27 cellular contexts compared by ENCODE assay signal in genomic region chr10:84739641-84740040, GRCh38.
"Had no signal": no experiment of that assay in that cellular context is flagged by ENCODE, and none has a peak within 500 bp of the region (broad histone marks: within the 10 kb centered on the region; RNA-seq: fewer than 3 reads in every experiment).

No MANE protein-coding gene starts in this region.

- H3K27me3 ChIP-seq: adrenal gland, colonic mucosa, dorsolateral prefrontal cortex, esophagus squamous epithelium, heart right ventricle, neutrophil, pancreas, upper lobe of left lung had no signal

- H3K36me3 ChIP-seq: adrenal gland, colonic mucosa, esophagus squamous epithelium, heart right ventricle, lower lobe of right lung, neutrophil, pancreas, thoracic aorta, upper lobe of left lung had no signal

- H3K36me3 Mint-ChIP-seq: activated naive CD8-positive, alpha-beta T cell; naive thymus-derived CD8-positive, alpha-beta T cell had no signal

- H3K27ac Mint-ChIP-seq: activated B cell treated with CpG ODN at 0.5 μM for 24 hours; activated CD4-positive, alpha-beta T cell treated with anti-CD3 and anti-CD28 coated beads for 36 hours; activated naive CD8-positive, alpha-beta T cell; activated T-helper 2 cell treated with anti-CD3 and anti-CD28 coated beads, Interferon-gamma antibody, Interleukin-2, Interleukin-4, amounts not matched to agents 10 μg/mL and 5 μg/mL and 100 μg/mL, durations not matched to agents 14 hours and 24 hours and 36 hours; effector memory CD8-positive, alpha-beta T cell; naive thymus-derived CD8-positive, alpha-beta T cell had no signal

- H3K4me3 ChIP-seq: adrenal gland, colonic mucosa, dorsolateral prefrontal cortex, esophagus squamous epithelium, heart right ventricle, lower lobe of right lung, pancreas, thoracic aorta, upper lobe of left lung had no signal

- DNase-seq: activated B cell treated with CpG ODN at 0.5 μM for 24 hours; activated CD4-positive, alpha-beta T cell treated with anti-CD3 and anti-CD28 coated beads for 36 hours; activated CD4-positive, alpha-beta T cell treated with anti-CD3 and anti-CD28 coated beads, Interleukin-2, amount 50 U/mL, for 48 hours; activated CD8-positive, alpha-beta memory T cell treated with anti-CD3 and anti-CD28 coated beads, Interleukin-2, amount 50 U/mL, for 48 hours; activated naive CD4-positive, alpha-beta T cell; activated T-cell treated with anti-CD3 and anti-CD28 coated beads, Interleukin-2, amount 50 U/mL, for 4 hours; adrenal gland; colonic mucosa; dorsolateral prefrontal cortex; effector memory CD8-positive, alpha-beta T cell; esophagus squamous epithelium; heart right ventricle; kidney; lower lobe of right lung; naive thymus-derived CD8-positive, alpha-beta T cell; pancreas; stimulated activated CD4-positive, alpha-beta T cell treated with anti-CD3 and anti-CD28 coated beads, Interleukin-4, amount 100 ng/mL, for 24 hours; stimulated activated naive CD4-positive, alpha-beta T cell treated with Interleukin-2 at 50 U/mL for 16 hours; T-helper 1 cell; upper lobe of left lung had no signal

- H3K9me3 ChIP-seq: adrenal gland, colonic mucosa, esophagus squamous epithelium, lower lobe of right lung, neutrophil, pancreas, thoracic aorta, upper lobe of left lung had no signal

- H3K4me1 Mint-ChIP-seq: activated B cell treated with CpG ODN at 0.5 μM for 24 hours; activated CD4-positive, alpha-beta T cell treated with anti-CD3 and anti-CD28 coated beads for 36 hours; central memory CD8-positive, alpha-beta T cell; naive thymus-derived CD8-positive, alpha-beta T cell had no signal

- ATAC-seq: activated CD4-positive, alpha-beta T cell treated with anti-CD3 and anti-CD28 coated beads for 36 hours; activated T-cell treated with anti-CD3 and anti-CD28 coated beads, Interleukin-2, amount 50 U/mL, for 4 hours; effector memory CD8-positive, alpha-beta T cell; heart right ventricle; left lobe of liver; lower lobe of right lung; naive thymus-derived CD8-positive, alpha-beta T cell; pancreas; right cardiac atrium had no signal

- H3K4me3 Mint-ChIP-seq: activated B cell treated with CpG ODN at 0.5 μM for 24 hours; activated CD4-positive, alpha-beta T cell treated with anti-CD3 and anti-CD28 coated beads for 36 hours; activated naive CD8-positive, alpha-beta T cell; activated T-cell treated with anti-CD3 and anti-CD28 coated beads, Interleukin-2, amount 50 U/mL, for 4 hours; central memory CD8-positive, alpha-beta T cell; effector memory CD8-positive, alpha-beta T cell; naive thymus-derived CD8-positive, alpha-beta T cell had no signal

- H3K27me3 Mint-ChIP-seq: activated B cell treated with CpG ODN at 0.5 μM for 24 hours; activated CD4-positive, alpha-beta T cell treated with anti-CD3 and anti-CD28 coated beads for 36 hours; central memory CD8-positive, alpha-beta T cell; effector memory CD8-positive, alpha-beta T cell had no signal

- H3K4me1 ChIP-seq: adrenal gland, colonic mucosa, esophagus squamous epithelium, heart right ventricle, lower lobe of right lung, pancreas, upper lobe of left lung had no signal

- H3K9me3 Mint-ChIP-seq: activated T-cell treated with anti-CD3 and anti-CD28 coated beads, Interleukin-2, amount 50 U/mL, for 4 hours; activated T-helper 2 cell treated with anti-CD3 and anti-CD28 coated beads, Interferon-gamma antibody, Interleukin-2, Interleukin-4, amounts not matched to agents 10 μg/mL and 5 μg/mL and 100 μg/mL, durations not matched to agents 14 hours and 24 hours and 36 hours; central memory CD8-positive, alpha-beta T cell had no signal

- H3K27ac ChIP-seq: adrenal gland, colonic mucosa, dorsolateral prefrontal cortex, esophagus squamous epithelium, heart right ventricle, lower lobe of right lung, neutrophil, pancreas, thoracic aorta, upper lobe of left lung had no signal
